In the genomic region with DNA sequence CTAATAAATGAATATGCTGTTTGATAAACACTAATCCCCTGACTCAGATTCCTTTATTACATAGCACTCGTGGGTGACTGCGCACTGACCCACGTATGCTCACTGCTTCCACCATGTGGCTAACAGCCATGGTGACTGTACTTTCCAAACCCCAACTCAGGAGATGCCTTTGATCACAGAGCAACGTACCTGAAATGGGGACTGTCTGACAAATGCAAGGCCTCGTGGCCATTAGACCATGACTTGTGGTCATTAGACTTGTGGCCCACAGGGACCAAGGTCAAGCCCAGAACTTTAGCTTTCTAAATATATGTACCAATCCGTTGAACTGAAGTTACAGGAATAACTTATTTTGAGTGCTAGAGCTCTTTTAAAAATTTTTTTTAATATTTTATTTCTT, we compare ENCODE assay signal across 8 cellular contexts. TPM values are rescaled to one million over a fixed set of nuclear protein-coding genes. Genes with fewer than 3 reads are reported as not detected.
DNase-seq lines count a peak whose midpoint lies in the region; ATAC-seq, FAIRE-seq and TF ChIP-seq lines count a peak whose summit lies in the region.

No MANE protein-coding gene starts in this region.

- TF ChIP-seq CTCF in HFF-Myc (IDR thresholded peaks at IDR 0.05; ENCODE audit: low read depth, low read length, missing control alignments) (peak; percentile 75), WI38 (IDR thresholded peaks at IDR 0.05; ENCODE audit: low read depth, low read length) (peak; percentile 64), cardiac fibroblast (IDR thresholded peaks at IDR 0.05; ENCODE audit: low read depth, low read length) (peak; percentile 75), HepG2 (CRISPR knock-in tag; IDR thresholded peaks at IDR 0.05) (peak; percentile 85)

- H3K36me3 ChIP-seq in HepG2 (replicated peaks in 1 of 2; ENCODE audit: control insufficient read depth in 1 of 2, insufficient read depth in 2 of 2, low read length in 2 of 2), result no peaks in the 10 kb centered on the region; a peak in 1 of 5 replicates

- H3K9me3 ChIP-seq in HepG2 (ENCODE audit: low read length), result no peaks in the 10 kb centered on the region

- H3K27ac ChIP-seq in HepG2 (ENCODE audit: extremely low read length, insufficient read depth, low read length), result no peak overlapping the region

- H4K20me1 ChIP-seq in HepG2 (ENCODE audit: insufficient read depth, low read length), result no peaks in the 10 kb centered on the region

- POLR2A ChIA-PET in HepG2 (lab: Yijun Ruan, JAX), result no interaction called here

- no peaks in the 10 kb centered on the region for H3K4me1 ChIP-seq in HepG2 (ENCODE audit: insufficient read depth, low read length)

- CTCF ChIA-PET in HepG2 (lab: Yijun Ruan, JAX; ENCODE audit: low intra/inter-chr PET ratio, low total read pairs), result interaction anchor here (1.1 to 2.8 kb wide), 4 partner anchors 55 to 164 kb away, joined by 3 to 47 read pairs (median 4); no protein-coding TSS in a partner anchor

- in situ Hi-C loops in HepG2 (cut with HindIII; ENCODE audit: extremely low pct_ligation_motif_present, low pct_unique_long_range_greater_than_20kb), result loop anchor here (5.0 to 10.0 kb wide), 2 partner anchors 60 to 168 kb away; partner anchors contain the start of gene MED7

- FAIRE-seq in HepG2 (lab: Jason Lieb, UNC), result peak; percentile 84

- H3K4me2 ChIP-seq in HepG2 (ENCODE audit: low read depth, low read length), result no peak overlapping the region

- 44% methylated on average over 6 of the region's 6 CpGs for WGBS in HepG2 (ENCODE audit: low lambda C conversion rate)

- TF ChIP-seq RAD21 in HepG2 (CRISPR knock-in tag; IDR thresholded peaks at IDR 0.05), result peak; percentile 71

- no peak for TF ChIP-seq POLR2A in HepG2 (IDR thresholded peaks at IDR 0.05; ENCODE audit: insufficient read depth in 1 of 2, low read depth in 2 of 2, low read length in 2 of 2)

- H3K9ac ChIP-seq in HepG2 (ENCODE audit: insufficient read depth, low read depth, low read length), result no peak overlapping the region

- intact Hi-C loops in HepG2 (cut with micrococcal nuclease; ENCODE audit: unreplicated experiment), result loop anchor here (1.0 to 2.0 kb wide), 3 partner anchors 45 to 164 kb away; no protein-coding TSS in a partner anchor

- H3K27me3 ChIP-seq in HepG2 (ENCODE audit: control insufficient read depth in 1 of 2, insufficient read depth in 2 of 2, low read length in 2 of 2), result no peaks in the 10 kb centered on the region

- no peaks in the 10 kb centered on the region for H3K79me2 ChIP-seq in HepG2 (ENCODE audit: insufficient read depth, low read length)

- ATAC-seq in HepG2, result peak; percentile 91

- H2AFZ ChIP-seq in HepG2 (ENCODE audit: low read length), result no peak overlapping the region

- DNase-seq in SIG-M5 treated with dmso at 0.1 percent for 504 hours (lab: John Stamatoyannopoulos, UW; ENCODE audit: unreplicated experiment) (peak; percentile 47), SIG-M5 (lab: John Stamatoyannopoulos, UW) (no peak), HFF-Myc (ENCODE audit: extremely low read depth, low read depth) (no peak), MV-4-11 (lab: John Stamatoyannopoulos, UW) (peak; percentile 15), cardiac fibroblast (ENCODE audit: low read depth in 2 of 2) (peak; percentile 64 to 74), HepG2 (ENCODE audit: low spot score) (peak; percentile 62)
- peak; percentile 27 to 42 for DNase-seq in stimulated activated CD8-positive, alpha-beta memory T cell treated with anti-CD3 and anti-CD28 coated beads, Interleukin-4, amount 100 ng/mL, for 1 hour (ENCODE audit: low read depth in 2 of 2, low spot score in 1 of 2)

- no peak overlapping the region for H3K4me3 ChIP-seq in HFF-Myc (replicated peaks; ENCODE audit: low read depth, low read length)
- no peak overlapping the region for H3K4me3 ChIP-seq in WI38 (ENCODE audit: low read depth, low read length)
- no peak overlapping the region for H3K4me3 ChIP-seq in cardiac fibroblast (replicated peaks in 1 of 2; ENCODE audit: low read depth in 2 of 2, low read length in 2 of 2)
- H3K4me3 ChIP-seq in HepG2 (replicated peaks in 1 of 3; ENCODE audit: insufficient read depth in 1 of 3, low read depth in 2 of 3, low read length in 3 of 3), result no peak overlapping the region

- BruUV-seq in HepG2 (replicated peaks; lab: Mats Ljungman, UMichigan), result no TSS peak

- TF ChIP-seq EP300 in HepG2 (IDR thresholded peaks at IDR 0.05; ENCODE audit: low read depth in 2 of 2, low read length in 2 of 2), result no peak
- no peak for TF ChIP-seq EP300 in HepG2 (CRISPR knock-in tag; IDR thresholded peaks at IDR 0.05; ENCODE audit: borderline replicate concordance)

TF ChIP-seq in HepG2, 621 proteins besides CTCF, POLR2A, EP300 and RAD21 (continues in another document):
- TF ChIP-seq ZFP36L2 (CRISPR knock-in tag; IDR thresholded peaks at IDR 0.05) (no peak), ZBTB33 (CRISPR knock-in tag; IDR thresholded peaks at IDR 0.05) (0 out of 2 replicates have a peak, but pooled peaks have one; percentile 23), GFI1 (CRISPR knock-in tag; IDR thresholded peaks at IDR 0.05; ENCODE audit: borderline replicate concordance) (no peak), ZNF589 (CRISPR knock-in tag; conservative IDR thresholded peaks at IDR 0.05) (no peak), FOSL2 (CRISPR knock-in tag; IDR thresholded peaks at IDR 0.05) (0 out of 2 replicates have a peak, but pooled peaks have one; percentile 32), ZNF766 (CRISPR knock-in tag; IDR thresholded peaks at IDR 0.05; ENCODE audit: borderline replicate concordance) (no peak), ZNF83 (CRISPR knock-in tag; IDR thresholded peaks at IDR 0.05; ENCODE audit: borderline replicate concordance) (no peak), ARNT2 (CRISPR knock-in tag; IDR thresholded peaks at IDR 0.05; ENCODE audit: low read depth) (no peak), ZNF567 (CRISPR knock-in tag; IDR thresholded peaks at IDR 0.05; ENCODE audit: borderline replicate concordance) (no peak), PAWR (CRISPR knock-in tag; IDR thresholded peaks at IDR 0.05; ENCODE audit: borderline replicate concordance) (no peak)
- TF ChIP-seq, protein P1, sequence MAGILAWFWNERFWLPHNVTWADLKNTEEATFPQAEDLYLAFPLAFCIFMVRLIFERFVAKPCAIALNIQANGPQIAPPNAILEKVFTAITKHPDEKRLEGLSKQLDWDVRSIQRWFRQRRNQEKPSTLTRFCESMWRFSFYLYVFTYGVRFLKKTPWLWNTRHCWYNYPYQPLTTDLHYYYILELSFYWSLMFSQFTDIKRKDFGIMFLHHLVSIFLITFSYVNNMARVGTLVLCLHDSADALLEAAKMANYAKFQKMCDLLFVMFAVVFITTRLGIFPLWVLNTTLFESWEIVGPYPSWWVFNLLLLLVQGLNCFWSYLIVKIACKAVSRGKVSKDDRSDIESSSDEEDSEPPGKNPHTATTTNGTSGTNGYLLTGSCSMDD (CRISPR knock-in tag; IDR thresholded peaks at IDR 0.05), result no peak
- TF ChIP-seq, protein P2, sequence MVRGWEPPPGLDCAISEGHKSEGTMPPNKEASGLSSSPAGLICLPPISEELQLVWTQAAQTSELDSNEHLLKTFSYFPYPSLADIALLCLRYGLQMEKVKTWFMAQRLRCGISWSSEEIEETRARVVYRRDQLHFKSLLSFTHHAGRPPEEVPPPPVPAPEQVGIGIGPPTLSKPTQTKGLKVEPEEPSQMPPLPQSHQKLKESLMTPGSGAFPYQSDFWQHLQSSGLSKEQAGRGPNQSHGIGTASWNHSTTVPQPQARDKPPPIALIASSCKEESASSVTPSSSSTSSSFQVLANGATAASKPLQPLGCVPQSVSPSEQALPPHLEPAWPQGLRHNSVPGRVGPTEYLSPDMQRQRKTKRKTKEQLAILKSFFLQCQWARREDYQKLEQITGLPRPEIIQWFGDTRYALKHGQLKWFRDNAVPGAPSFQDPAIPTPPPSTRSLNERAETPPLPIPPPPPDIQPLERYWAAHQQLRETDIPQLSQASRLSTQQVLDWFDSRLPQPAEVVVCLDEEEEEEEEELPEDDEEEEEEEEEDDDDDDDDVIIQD (CRISPR knock-in tag; IDR thresholded peaks at IDR 0.05; ENCODE audit: low read depth), result no peak

RNA-seq across cellular contexts. Expression of gene CYFIP2, which starts 46.6 kb away (rescaled TPM):
- 30.3 and 40.2 TPM in 2 replicates for total RNA-seq in HepG2 (2016; rRNA removed; fragmentation: Illumina TruSeq; extraction: Trizol)
- 13.4 and 13.7 TPM in 2 replicates for total RNA-seq in HepG2 (2016; cell fraction: cytosol; rRNA removed; fragmentation: Illumina TruSeq; extraction: Trizol; ENCODE audit: low read depth)
- total RNA-seq in HepG2 (2016; cell fraction: insoluble cytoplasmic fraction; rRNA removed; fragmentation: Illumina TruSeq; extraction: Trizol), result 28.6 and 32.7 TPM in 2 replicates
- total RNA-seq in HepG2 (2016; cell fraction: membrane; rRNA removed; fragmentation: Illumina TruSeq; extraction: Trizol), result 33.5 TPM in 2 replicates
- total RNA-seq in HepG2 (2016; cell fraction: nucleus; rRNA removed; fragmentation: Illumina TruSeq; extraction: Trizol), result 25.4 and 29.9 TPM in 2 replicates
- polyA plus RNA-seq in HepG2 (2011; rRNA removed), result 22.5 and 22.6 TPM in 2 replicates
- polyA plus RNA-seq in HepG2 (2011; cell fraction: cytosol; rRNA removed), result 20.3 and 24.1 TPM in 2 replicates
- polyA plus RNA-seq in HepG2 (2011; cell fraction: nucleus; rRNA removed), result 61.6 and 72.0 TPM in 2 replicates
- 43.3 and 45.5 TPM in 2 replicates for polyA plus RNA-seq in HepG2 (2012)
- 14.6 and 15.8 TPM in 2 replicates for polyA plus RNA-seq in HepG2 (2016; cell fraction: cytosol; fragmentation: Illumina TruSeq; extraction: Trizol; ENCODE audit: low read depth)
- 39.1 and 48.8 TPM in 2 replicates for polyA plus RNA-seq in HepG2 (2016; cell fraction: insoluble cytoplasmic fraction; fragmentation: Illumina TruSeq; extraction: Trizol; ENCODE audit: low read depth)
- polyA plus RNA-seq in HepG2 (2016; cell fraction: membrane; fragmentation: Illumina TruSeq; extraction: Trizol; ENCODE audit: low read depth), result 33.6 and 33.7 TPM in 2 replicates
- polyA plus RNA-seq in HepG2 (2016; cell fraction: nucleus; fragmentation: Illumina TruSeq; extraction: Trizol; ENCODE audit: insufficient read depth, low read depth), result 31.7 and 39.3 TPM in 2 replicates
- polyA minus RNA-seq in HepG2 (2011; rRNA and poly(A)+ RNA removed; ENCODE audit: low replicate concordance), result 17.9 and 70.5 TPM in 2 replicates
- polyA minus RNA-seq in HepG2 (2011; cell fraction: cytosol; rRNA and poly(A)+ RNA removed), result 16.3 and 22.5 TPM in 2 replicates
- 55.0 and 64.3 TPM in 2 replicates for polyA minus RNA-seq in HepG2 (2011; cell fraction: nucleus; rRNA and poly(A)+ RNA removed)

Comparison
In these comparisons a context has a peak if more than half of its experiments do, and no peak if none do; other contexts are left out.
1. DNase-seq: peak in SIG-M5 treated with dmso at 0.1 percent for 504 hours (single experiment), MV-4-11 (single experiment), cardiac fibroblast (2 of 2), HepG2 (single experiment) and stimulated activated CD8-positive, alpha-beta memory T cell treated with anti-CD3 and anti-CD28 coated beads, Interleukin-4, amount 100 ng/mL, for 1 hour (2 of 2); none in SIG-M5 (single experiment) and HFF-Myc (single experiment).
2. Peak in every context shown above with its lines, with median percentiles within 50 percentile points of each other: CTCF ChIP-seq.